8 cellular contexts compared by ENCODE assay signal in genomic region chr3:52446631-52447511, GRCh38. TPM values are rescaled to one million over a fixed set of nuclear protein-coding genes. Genes with fewer than 3 reads are reported as not detected.
DNase-seq lines count a peak whose midpoint lies in the region; ATAC-seq and TF ChIP-seq lines count a peak whose summit lies in the region.

No MANE protein-coding gene starts in this region.

- no peak overlapping the region for H3K27ac Mint-ChIP-seq in natural killer cell treated with Interleukin-12 subunit alpha and Interleukin-12 subunit beta and Interleukin-15 and Interleukin-18, amount 100 ng/mL, for 72 hours

- no peak overlapping the region for H3K4me3 ChIP-seq in BE2C (ENCODE audit: low read depth, low read length)
- H3K4me3 ChIP-seq in epithelial cell of esophagus (ENCODE audit: low read length), result no peak overlapping the region
- no peak overlapping the region for H3K4me3 ChIP-seq in stomach

- no peaks in the 10 kb centered on the region for H3K27me3 Mint-ChIP-seq in natural killer cell treated with Interleukin-12 subunit alpha and Interleukin-12 subunit beta and Interleukin-15 and Interleukin-18, amount 100 ng/mL, for 72 hours

- no peak overlapping the region for H3K27ac ChIP-seq in stomach

- H3K9me3 ChIP-seq in BE2C (no peaks in the 10 kb centered on the region), stomach (no peaks in the 10 kb centered on the region)

- no peak overlapping the region for H3K4me3 Mint-ChIP-seq in natural killer cell treated with Interleukin-12 subunit alpha and Interleukin-12 subunit beta and Interleukin-15 and Interleukin-18, amount 100 ng/mL, for 72 hours

- H3K36me3 ChIP-seq in BE2C (no peaks in the 10 kb centered on the region), stomach (no peaks in the 10 kb centered on the region)

- H3K4me1 ChIP-seq in BE2C, result no peaks in the 10 kb centered on the region
- peaks cover 4 to 33% (median 22%) of the 10 kb centered on the region in 4 donors for H3K4me1 ChIP-seq in stomach

- no peak for TF ChIP-seq POLR2A in stomach (IDR thresholded peaks at IDR 0.05)

- ATAC-seq in natural killer cell treated with Interleukin-12 subunit alpha and Interleukin-12 subunit beta and Interleukin-15 and Interleukin-18, amount 100 ng/mL, for 72 hours, result peak; percentile 61 to 71
- ATAC-seq in GM21526 (IDR thresholded peaks at IDR 0.05; ENCODE audit: low FRiP score, unreplicated experiment), result no peak

- no peak for TF ChIP-seq EP300 in stomach (IDR thresholded peaks at IDR 0.05)

- no peaks in the 10 kb centered on the region for H3K27me3 ChIP-seq in BE2C
- H3K27me3 ChIP-seq in stomach, result no peaks in the 10 kb centered on the region

- DNase-seq in BE2C (peak; percentile 61), GM20000 (ENCODE audit: low spot score) (peak; percentile 81), NOMO-1 treated with DMSO at 0.1 percent for 48 hours (lab: John Stamatoyannopoulos, UW; ENCODE audit: unreplicated experiment) (peak; percentile 38), epithelial cell of esophagus (ENCODE audit: low read depth) (peak; percentile 53), stomach (peak; percentile 70)
- peak; percentile 48 to 50 for DNase-seq in activated CD8-positive, alpha-beta memory T cell treated with anti-CD3 and anti-CD28 coated beads for 4 hours (ENCODE audit: low read depth in 2 of 2)
- DNase-seq in natural killer cell treated with Interleukin-12 subunit alpha and Interleukin-12 subunit beta and Interleukin-15 and Interleukin-18, amount 100 ng/mL, for 72 hours (ENCODE audit: low spot score), result peak; percentile 75

- H3K4me1 Mint-ChIP-seq in natural killer cell treated with Interleukin-12 subunit alpha and Interleukin-12 subunit beta and Interleukin-15 and Interleukin-18, amount 100 ng/mL, for 72 hours (ENCODE audit: low read depth in 2 of 2), result peaks cover 5 to 6% of the 10 kb centered on the region in 2 donors

- intact Hi-C loops in stomach (cut with DNase I; ENCODE audit: low total_unique reads), result no loop called here

- 2 to 37% (median 36%) methylated on average over 7 to 13 of the region's 13 CpGs for WGBS in stomach, 5 donors

- H3K36me3 Mint-ChIP-seq in natural killer cell treated with Interleukin-12 subunit alpha and Interleukin-12 subunit beta and Interleukin-15 and Interleukin-18, amount 100 ng/mL, for 72 hours, result no peaks in the 10 kb centered on the region

- TF ChIP-seq CTCF in BE2C (IDR thresholded peaks at IDR 0.05; ENCODE audit: low read depth, low read length) (peak; percentile 91), GM20000 (IDR thresholded peaks at IDR 0.05; ENCODE audit: extremely low read depth, missing control alignments) (peak; percentile 94), epithelial cell of esophagus (IDR thresholded peaks at IDR 0.05; ENCODE audit: insufficient read depth, low read depth, low read length, missing control alignments) (peak; percentile 99), stomach (IDR thresholded peaks at IDR 0.05) (peak in 6 of 7 experiments; percentile 78 to 100 (median 100))

- H3K9me3 Mint-ChIP-seq in natural killer cell treated with Interleukin-12 subunit alpha and Interleukin-12 subunit beta and Interleukin-15 and Interleukin-18, amount 100 ng/mL, for 72 hours, result no peaks in the 10 kb centered on the region

RNA-seq across cellular contexts. Expression of gene SEMA3G, which starts 2.0 kb away (rescaled TPM):
- 19.0 TPM for polyA plus RNA-seq in BE2C (2012; ENCODE audit: insufficient read depth, insufficient read length, low read depth)
- under 1 TPM in 1 of 2 donors, not detected in 1; 0.08 TPM for total RNA-seq in natural killer cell treated with Interleukin-12 subunit alpha and Interleukin-12 subunit beta and Interleukin-15 and Interleukin-18, amount 100 ng/mL, for 72 hours
- 1 to 10 TPM in 3 of 5 donors, under 1 TPM in 2; under 0.01 to 9.6 (median 1.7) TPM for total RNA-seq in stomach
- 1 to 10 TPM; 1.4 to 2.3 (median 1.9) TPM for polyA plus RNA-seq in stomach

RNA-seq across cellular contexts. Expression of gene TNNC1, which starts 7.0 kb away (rescaled TPM):
- 0.83 TPM for polyA plus RNA-seq in BE2C (2012; ENCODE audit: insufficient read depth, insufficient read length, low read depth)
- total RNA-seq in natural killer cell treated with Interleukin-12 subunit alpha and Interleukin-12 subunit beta and Interleukin-15 and Interleukin-18, amount 100 ng/mL, for 72 hours, result not detected
- total RNA-seq in stomach, result 1 to 10 TPM in 2 of 5 donors, not detected in 3; 3.1 to 6.5 TPM
- polyA plus RNA-seq in stomach, result 10 to 100 TPM in 2 of 3 donors, 1 to 10 TPM in 1; 4.9 to 41.1 (median 20.3) TPM

RNA-seq across cellular contexts. Expression of gene NISCH, which starts 8.5 kb away (rescaled TPM):
- 58.7 TPM for polyA plus RNA-seq in BE2C (2012; ENCODE audit: insufficient read depth, insufficient read length, low read depth)
- total RNA-seq in natural killer cell treated with Interleukin-12 subunit alpha and Interleukin-12 subunit beta and Interleukin-15 and Interleukin-18, amount 100 ng/mL, for 72 hours, result 100 to 1,000 TPM in 1 of 2 donors, 10 to 100 TPM in 1; 72.5 to 116 TPM
- total RNA-seq in stomach, result 100 to 1,000 TPM in 3 of 5 donors, 10 to 100 TPM in 2; 68.5 to 456 (median 147) TPM
- 10 to 100 TPM; 18.3 to 36.4 (median 19.9) TPM for polyA plus RNA-seq in stomach

RNA-seq across cellular contexts. Expression of gene PHF7, which starts 36.4 kb away (rescaled TPM):
- 1.3 TPM for polyA plus RNA-seq in BE2C (2012; ENCODE audit: insufficient read depth, insufficient read length, low read depth)
- total RNA-seq in natural killer cell treated with Interleukin-12 subunit alpha and Interleukin-12 subunit beta and Interleukin-15 and Interleukin-18, amount 100 ng/mL, for 72 hours, result 10 to 100 TPM in 1 of 2 donors, 1 to 10 TPM in 1; 3.8 to 11.8 TPM
- total RNA-seq in stomach, result 10 to 100 TPM; 11.4 to 53.3 (median 15.2) TPM
- polyA plus RNA-seq in stomach, result 10 to 100 TPM in 1 of 3 donors, 1 to 10 TPM in 2; 3.7 to 10.2 (median 4.1) TPM

RNA-seq across cellular contexts. Expression of gene BAP1, which starts 37.1 kb away (rescaled TPM):
- 132 TPM for polyA plus RNA-seq in BE2C (2012; ENCODE audit: insufficient read depth, insufficient read length, low read depth)
- 100 to 1,000 TPM in 1 of 2 donors, 10 to 100 TPM in 1; 96.1 to 131 TPM for total RNA-seq in natural killer cell treated with Interleukin-12 subunit alpha and Interleukin-12 subunit beta and Interleukin-15 and Interleukin-18, amount 100 ng/mL, for 72 hours
- 100 to 1,000 TPM in 1 of 5 donors, 10 to 100 TPM in 4; 49.4 to 137 (median 66.8) TPM for total RNA-seq in stomach
- polyA plus RNA-seq in stomach, result 10 to 100 TPM; 50.3 to 68.1 (median 52.4) TPM
